8 cellular contexts compared by ENCODE assay signal in the genomic region with DNA sequence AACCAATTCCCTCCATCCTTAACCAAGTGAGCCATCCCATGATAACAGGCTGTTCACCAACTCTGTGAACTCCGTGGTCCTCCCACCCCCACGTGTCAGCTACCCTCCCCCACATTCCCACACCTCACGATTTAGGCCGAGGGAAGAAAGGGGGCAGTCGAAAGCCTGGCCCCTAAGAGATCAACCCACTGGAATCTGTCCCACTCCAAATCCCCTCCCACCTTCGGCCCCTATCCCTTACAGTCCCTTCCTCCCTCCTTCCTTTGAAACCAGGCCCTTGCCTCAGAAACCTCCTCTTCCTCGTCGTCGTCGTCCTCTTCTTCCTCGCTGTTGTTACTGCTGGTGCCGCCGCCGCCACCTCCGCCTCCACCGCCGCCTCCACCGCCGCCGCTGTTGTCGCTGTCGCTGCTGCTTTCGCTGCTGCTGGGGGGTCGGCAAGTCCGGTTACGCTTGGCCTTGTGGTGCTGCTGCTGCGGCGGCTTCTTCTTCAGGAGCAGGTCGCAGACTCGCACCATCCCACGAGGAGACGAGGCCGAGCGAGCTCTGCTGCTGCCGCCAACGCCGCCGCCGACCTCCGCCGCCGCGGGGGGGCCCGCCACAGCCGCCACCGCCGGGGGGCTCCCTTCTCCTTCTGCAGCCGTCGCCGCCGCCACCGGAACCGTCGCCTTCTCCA. TPM values are rescaled to one million over a fixed set of nuclear protein-coding genes. Genes with fewer than 3 reads are reported as not detected.
DNase-seq lines count a peak whose midpoint lies in the region; ATAC-seq and TF ChIP-seq lines count a peak whose summit lies in the region.

No MANE protein-coding gene starts in this region.

- peak; percentile 0 for TF ChIP-seq CTCF in cardiac fibroblast (IDR thresholded peaks at IDR 0.05; ENCODE audit: low read depth, low read length)

- peak overlapping the region; percentile 100 for H3K27ac Mint-ChIP-seq in stimulated activated naive B cell treated with anti-CD40 and anti-IgM and Interleukin-4, amounts not matched to agents 10 μg/mL and 1 μg/mL and 100 μg/mL, for 72 hours

- H3K4me3 Mint-ChIP-seq in stimulated activated naive B cell treated with anti-CD40 and anti-IgM and Interleukin-4, amounts not matched to agents 10 μg/mL and 1 μg/mL and 100 μg/mL, for 72 hours: peak overlapping the region; percentile 97

- peaks cover 17 to 62% of the 10 kb centered on the region in 2 donors for H3K4me1 Mint-ChIP-seq in stimulated activated naive B cell treated with anti-CD40 and anti-IgM and Interleukin-4, amounts not matched to agents 10 μg/mL and 1 μg/mL and 100 μg/mL, for 72 hours

- H3K4me3 ChIP-seq in cardiac fibroblast (replicated peaks in 1 of 2; ENCODE audit: low read depth in 2 of 2, low read length in 2 of 2): peak overlapping the region; percentile 91 to 94

- H3K9me3 Mint-ChIP-seq in stimulated activated naive B cell treated with anti-CD40 and anti-IgM and Interleukin-4, amounts not matched to agents 10 μg/mL and 1 μg/mL and 100 μg/mL, for 72 hours: no peaks in the 10 kb centered on the region

- H3K27me3 Mint-ChIP-seq in stimulated activated naive B cell treated with anti-CD40 and anti-IgM and Interleukin-4, amounts not matched to agents 10 μg/mL and 1 μg/mL and 100 μg/mL, for 72 hours: no peaks in the 10 kb centered on the region

- peak; percentile 19 for ATAC-seq in GM18520 (IDR thresholded peaks at IDR 0.05; ENCODE audit: unreplicated experiment)
- peak; percentile 32 for ATAC-seq in HG02981 (IDR thresholded peaks at IDR 0.05; ENCODE audit: unreplicated experiment)
- peak; percentile 4 for ATAC-seq in left colon
- peak; percentile 31 to 35 for ATAC-seq in stimulated activated naive B cell treated with anti-CD40 and anti-IgM and Interleukin-4, amounts not matched to agents 10 μg/mL and 1 μg/mL and 100 μg/mL, for 72 hours (replicated peaks)

- intact Hi-C loops in left colon (cut with DNase I, micrococcal nuclease): loop anchor here in 1 of 2 donors (5.0 kb wide), 1 partner anchor 191 kb away; the partner anchor contains the start of gene COX18

- DNase-seq in COLO829 (ENCODE audit: low spot score) (peak; percentile 40), cardiac fibroblast (ENCODE audit: low read depth in 2 of 2) (peak; percentile 27 to 51), left colon (peak in 1 of 2 donors; percentile 45), superior temporal gyrus (ENCODE audit: extremely low spot score) (no peak)
- DNase-seq in stimulated activated naive B cell treated with anti-CD40 and anti-IgM and Interleukin-4, amounts not matched to agents 10 μg/mL and 1 μg/mL and 100 μg/mL, for 72 hours: no peak

- H3K36me3 Mint-ChIP-seq in stimulated activated naive B cell treated with anti-CD40 and anti-IgM and Interleukin-4, amounts not matched to agents 10 μg/mL and 1 μg/mL and 100 μg/mL, for 72 hours: peaks cover 15 to 18% of the 10 kb centered on the region in 2 donors

TF ChIP-seq in PFSK-1, 5 proteins besides CTCF, POLR2A, EP300 and RAD21:
- no peak for TF ChIP-seq REST (IDR thresholded peaks at IDR 0.05; ENCODE audit: insufficient read depth in 1 of 2, low read depth in 2 of 2, low read length in 2 of 2)
- TF ChIP-seq TAF1 (IDR thresholded peaks at IDR 0.05; ENCODE audit: borderline replicate concordance, insufficient read depth, low read length): 0 out of 2 replicates have a peak, but pooled peaks have one; percentile 48
- no peak for TF ChIP-seq SIN3A (IDR thresholded peaks at IDR 0.05; ENCODE audit: borderline replicate concordance, insufficient read depth, low read length)

RNA-seq across cellular contexts. Expression of gene ANKRD17, which starts 0.5 kb away (rescaled TPM):
- polyA plus RNA-seq in PFSK-1 (2012; ENCODE audit: insufficient read length, low read depth): 19.0 TPM
- total RNA-seq in left colon: 10 to 100 TPM; 58.3 to 61.1 TPM

Comparison
In these comparisons a context has a peak if more than half of its experiments do, and no peak if none do; other contexts are left out.
1. DNase-seq: peak in COLO829 (single experiment) and cardiac fibroblast (2 of 2); none in stimulated activated naive B cell treated with anti-CD40 and anti-IgM and Interleukin-4, amounts not matched to agents 10 μg/mL and 1 μg/mL and 100 μg/mL, for 72 hours (single experiment) and superior temporal gyrus (single experiment).
2. Peak in every context shown above with its lines, with median percentiles within 50 percentile points of each other: ATAC-seq.